35 cellular contexts compared by ENCODE assay signal in genomic region chr13:39960206-39960605, GRCh38.
"Had no signal": no experiment of that assay in that cellular context is flagged by ENCODE, and none has a peak within 500 bp of the region (broad histone marks: within the 10 kb centered on the region; RNA-seq: fewer than 3 reads in every experiment).

No MANE protein-coding gene starts in this region.

- H3K36me3 ChIP-seq: brain microvascular endothelial cell, MG63, Peyer's patch, WERI-Rb-1 had no signal

- H3K4me1 ChIP-seq: Peyer's patch had no signal

- H3K27ac Mint-ChIP-seq: activated CD8-positive, alpha-beta T cell treated with anti-CD3 and anti-CD28 coated beads for 36 hours; activated naive CD8-positive, alpha-beta T cell treated with anti-CD3 and anti-CD28 coated beads for 36 hours; activated T-cell treated with anti-CD3 and anti-CD28 coated beads, Interleukin-2, amount 50 U/mL, for 72 hours; activated T-helper 17 cell treated with anti-CD3 and anti-CD28 coated beads, Interleukin-2, amount 50 U/mL, for 72 hours had no signal

- H3K4me3 Mint-ChIP-seq: activated CD8-positive, alpha-beta T cell treated with anti-CD3 and anti-CD28 coated beads for 36 hours; activated naive CD8-positive, alpha-beta T cell treated with anti-CD3 and anti-CD28 coated beads for 36 hours; activated T-cell treated with anti-CD3 and anti-CD28 coated beads, Interleukin-2, amount 50 U/mL, for 72 hours; activated T-helper 17 cell treated with anti-CD3 and anti-CD28 coated beads, Interleukin-2, amount 50 U/mL, for 72 hours had no signal

- H3K9me3 ChIP-seq: MG63, Peyer's patch had no signal

- H3K27me3 ChIP-seq: brain microvascular endothelial cell, MG63, Peyer's patch had no signal

- H3K4me3 ChIP-seq: MG63, Peyer's patch had no signal

- H3K9me3 Mint-ChIP-seq: activated T-cell treated with anti-CD3 and anti-CD28 coated beads, Interleukin-2, amount 50 U/mL, for 72 hours; activated T-helper 17 cell treated with anti-CD3 and anti-CD28 coated beads, Interleukin-2, amount 50 U/mL, for 72 hours had no signal

- H3K27me3 Mint-ChIP-seq: activated CD8-positive, alpha-beta T cell treated with anti-CD3 and anti-CD28 coated beads for 36 hours; activated naive CD8-positive, alpha-beta T cell treated with anti-CD3 and anti-CD28 coated beads for 36 hours; activated T-helper 17 cell treated with anti-CD3 and anti-CD28 coated beads, Interleukin-2, amount 50 U/mL, for 72 hours had no signal

- H3K27ac ChIP-seq: brain microvascular endothelial cell, Peyer's patch, WERI-Rb-1 had no signal

- ATAC-seq: activated CD8-positive, alpha-beta T cell treated with anti-CD3 and anti-CD28 coated beads for 36 hours; activated T-cell treated with anti-CD3 and anti-CD28 coated beads, Interleukin-2, amount 50 U/mL, for 72 hours; activated T-helper 17 cell treated with anti-CD3 and anti-CD28 coated beads, Interleukin-2, amount 50 U/mL, for 72 hours; PC-3 had no signal

- DNase-seq: activated CD4-positive, alpha-beta T cell treated with anti-CD3 and anti-CD28 coated beads for 1 hour; activated CD4-positive, alpha-beta T cell treated with anti-CD3 and anti-CD28 coated beads for 48 hours; activated CD4-positive, alpha-beta T cell treated with anti-CD3 and anti-CD28 coated beads, Interleukin-2, amount 50 U/mL, for 4 hours; activated CD4-positive, CD25-positive, alpha-beta regulatory T cell; activated CD8-positive, alpha-beta T cell treated with anti-CD3 and anti-CD28 coated beads for 36 hours; activated effector memory CD4-positive, alpha-beta T cell treated with anti-CD3 and anti-CD28 coated beads, Interleukin-2, amount 50 U/mL, for 16 hours; activated naive CD4-positive, alpha-beta T cell; activated naive CD4-positive, alpha-beta T cell treated with anti-CD3 and anti-CD28 coated beads, Interleukin-2, amount 50 U/mL, for 16 hours; activated naive CD8-positive, alpha-beta T cell treated with anti-CD3 and anti-CD28 coated beads for 36 hours; activated T-cell treated with anti-CD3 and anti-CD28 coated beads, Interleukin-2, amount 50 U/mL, for 1 hour; activated T-cell treated with anti-CD3 and anti-CD28 coated beads, Interleukin-2, amount 50 U/mL, for 72 hours; amniotic stem cell; aorta; Karpas-422; KBM-7; MG63; NCI-H1048; NCI-H1105 treated with DMSO at 0.1 percent for 48 hours; NCI-H1436; NCI-H1694; NCI-H1930; NCI-H2081 treated with DMSO at 0.1 percent for 48 hours; NCI-H226; NCI-H446 treated with DMSO at 0.1 percent for 48 hours; NCI-H524 treated with DMSO at 0.1 percent for 48 hours; NCI-H748 treated with DMSO at 0.1 percent for 48 hours; NK-92 treated with Interleukin-12 subunit alpha and Interleukin-12 subunit beta, amount 100 ng/mL, for 24 hours; PC-3; Peyer's patch; SIG-M5; SW 1271; T1000; WERI-Rb-1 had no signal
